In genomic region chr17:1861391-1862010, GRCh38 we compare ENCODE assay signal across 20 cellular contexts. TPM values are rescaled to one million over a fixed set of nuclear protein-coding genes. Genes with fewer than 3 reads are reported as not detected.
A peak's percentile ranks its signal among the peaks of the same experiment; 100 is the strongest.
DNase-seq lines count a peak whose midpoint lies in the region; ATAC-seq and TF ChIP-seq lines count a peak whose summit lies in the region.
"Had no signal": no experiment of that assay in that cellular context is flagged by ENCODE, and none has a peak within 500 bp of the region (broad histone marks: within the 10 kb centered on the region; RNA-seq: fewer than 3 reads in every experiment).

No MANE protein-coding gene starts in this region.

- intact Hi-C loops in ovary (cut with DNase I) (loop anchor here in 1 of 4 donors (10.0 kb wide), 1 partner anchor 147 kb away; the partner anchor contains the start of gene TLCD2), testis (cut with DNase I; ENCODE audit: low total_unique reads) (no loop called here)

- no peaks in the 10 kb centered on the region for H3K9me3 Mint-ChIP-seq in activated naive CD8-positive, alpha-beta T cell treated with anti-CD3 and anti-CD28 coated beads for 36 hours
- H3K9me3 Mint-ChIP-seq in activated naive CD8-positive, alpha-beta T cell treated with anti-CD3 and anti-CD28 coated beads, Interleukin-2, amount 50 U/mL, for 24 hours, result no peaks in the 10 kb centered on the region
- H3K9me3 Mint-ChIP-seq in glutamatergic neuron (ENCODE audit: unreplicated experiment), result no peaks in the 10 kb centered on the region
- H3K9me3 Mint-ChIP-seq: CD8-positive, alpha-beta memory T cell; H9 had no signal

- in situ Hi-C loops in GM13976 (cut with MboI; ENCODE audit: low sequenced_read_pairs, unreplicated experiment), result no loop called here

- no peak for TF ChIP-seq POLR2A in ovary (IDR thresholded peaks at IDR 0.05)
- no peak for TF ChIP-seq POLR2A in testis (IDR thresholded peaks at IDR 0.05)

- H3K27me3 ChIP-seq in ovary (no peaks in the 10 kb centered on the region), testis (no peaks in the 10 kb centered on the region)
- H3K27me3 ChIP-seq: BLaER1, MG63 had no signal

- H3K36me3 ChIP-seq in ovary (no peaks in the 10 kb centered on the region), testis (ENCODE audit: low read depth, missing control alignments) (no peaks in the 10 kb centered on the region)

- peak overlapping the region in 1 of 2 donors; percentile 60 for H3K27ac ChIP-seq in ovary
- H3K27ac ChIP-seq in testis, result peak overlapping the region; percentile 8 to 21
- H3K27ac ChIP-seq: BLaER1, PC-9 had no signal

- no peak for ATAC-seq in activated naive CD8-positive, alpha-beta T cell treated with anti-CD3 and anti-CD28 coated beads, Interleukin-2, amount 50 U/mL, for 24 hours
- ATAC-seq in HG03469 (IDR thresholded peaks at IDR 0.05; ENCODE audit: unreplicated experiment), result no peak

- no peaks in the 10 kb centered on the region for H3K27me3 Mint-ChIP-seq in activated naive CD8-positive, alpha-beta T cell treated with anti-CD3 and anti-CD28 coated beads for 36 hours
- no peaks in the 10 kb centered on the region for H3K27me3 Mint-ChIP-seq in activated naive CD8-positive, alpha-beta T cell treated with anti-CD3 and anti-CD28 coated beads, Interleukin-2, amount 50 U/mL, for 24 hours
- H3K27me3 Mint-ChIP-seq in glutamatergic neuron (ENCODE audit: unreplicated experiment), result no peaks in the 10 kb centered on the region
- H3K27me3 Mint-ChIP-seq: CD8-positive, alpha-beta memory T cell had no signal

- TF ChIP-seq EP300 in ovary (IDR thresholded peaks at IDR 0.05), result no peak

- 29 to 43% (median 33%) methylated on average over 16 of the region's 16 CpGs for WGBS in ovary, 3 donors
- WGBS in testis, 2 donors, result 76 to 80% methylated on average over 16 of the region's 16 CpGs

- H3K4me3 ChIP-seq in ovary (no peak overlapping the region), testis (no peak overlapping the region)
- H3K4me3 ChIP-seq: BLaER1, MG63, PC-9 had no signal

- no peak overlapping the region for H3K4me3 Mint-ChIP-seq in activated naive CD8-positive, alpha-beta T cell treated with anti-CD3 and anti-CD28 coated beads for 36 hours
- no peak overlapping the region for H3K4me3 Mint-ChIP-seq in activated naive CD8-positive, alpha-beta T cell treated with anti-CD3 and anti-CD28 coated beads, Interleukin-2, amount 50 U/mL, for 24 hours
- H3K4me3 Mint-ChIP-seq in glutamatergic neuron (ENCODE audit: unreplicated experiment), result no peak overlapping the region
- H3K4me3 Mint-ChIP-seq: CD8-positive, alpha-beta memory T cell; H9 had no signal

- H3K4me1 Mint-ChIP-seq in activated naive CD8-positive, alpha-beta T cell treated with anti-CD3 and anti-CD28 coated beads for 36 hours, result peaks cover 4% of the 10 kb centered on the region
- H3K4me1 Mint-ChIP-seq in activated naive CD8-positive, alpha-beta T cell treated with anti-CD3 and anti-CD28 coated beads, Interleukin-2, amount 50 U/mL, for 24 hours, result peaks cover 2% of the 10 kb centered on the region
- H3K4me1 Mint-ChIP-seq in glutamatergic neuron (ENCODE audit: low read depth, unreplicated experiment), result peaks cover 2% of the 10 kb centered on the region
- H3K4me1 Mint-ChIP-seq: H9 had no signal

- TF ChIP-seq CTCF in glutamatergic neuron (IDR thresholded peaks at IDR 0.05; ENCODE audit: partially characterized antibody, unreplicated experiment) (no peak), ovary (IDR thresholded peaks at IDR 0.05) (no peak), testis (IDR thresholded peaks at IDR 0.05) (no peak), GM13976 (IDR thresholded peaks at IDR 0.05; ENCODE audit: borderline replicate concordance, control extremely low read depth, extremely low read depth, insufficient read depth, missing control alignments) (no peak)

- DNase-seq in activated naive CD8-positive, alpha-beta T cell treated with anti-CD3 and anti-CD28 coated beads for 36 hours, result no peak
- no peak for DNase-seq in activated naive CD8-positive, alpha-beta T cell treated with anti-CD3 and anti-CD28 coated beads, Interleukin-2, amount 50 U/mL, for 24 hours
- no peak for DNase-seq in glutamatergic neuron
- peak in 4 of 5 donors; percentile 35 to 54 (median 46) for DNase-seq in ovary
- peak; percentile 32 for DNase-seq in testis
- no peak for DNase-seq in GM13976 (ENCODE audit: low spot score)
- DNase-seq in NCI-H2107 treated with DMSO at 0.1 percent for 48 hours (lab: John Stamatoyannopoulos, UW; ENCODE audit: unreplicated experiment), result no peak
- DNase-seq: CD8-positive, alpha-beta memory T cell; DMS79 treated with DMSO at 0.1 percent for 48 hours; H9; IMR-90; Karpas-422; MG63; NCI-H1092; NCI-H2081 treated with DMSO at 0.1 percent for 48 hours; NCI-H2227 treated with DMSO at 0.1 percent for 48 hours; NCI-H524; PC-9 had no signal

- H3K36me3 Mint-ChIP-seq in activated naive CD8-positive, alpha-beta T cell treated with anti-CD3 and anti-CD28 coated beads for 36 hours, result peaks cover 14% of the 10 kb centered on the region
- H3K36me3 Mint-ChIP-seq in activated naive CD8-positive, alpha-beta T cell treated with anti-CD3 and anti-CD28 coated beads, Interleukin-2, amount 50 U/mL, for 24 hours (ENCODE audit: low read depth), result peaks cover 9% of the 10 kb centered on the region
- H3K36me3 Mint-ChIP-seq in glutamatergic neuron (ENCODE audit: unreplicated experiment), result no peaks in the 10 kb centered on the region

- peak overlapping the region; percentile 25 for H3K27ac Mint-ChIP-seq in activated naive CD8-positive, alpha-beta T cell treated with anti-CD3 and anti-CD28 coated beads for 36 hours
- no peak overlapping the region for H3K27ac Mint-ChIP-seq in activated naive CD8-positive, alpha-beta T cell treated with anti-CD3 and anti-CD28 coated beads, Interleukin-2, amount 50 U/mL, for 24 hours
- H3K27ac Mint-ChIP-seq in glutamatergic neuron (ENCODE audit: unreplicated experiment), result peak overlapping the region; percentile 31

- H3K9me3 ChIP-seq in ovary, result no peaks in the 10 kb centered on the region
- H3K9me3 ChIP-seq in testis, result no peaks in the 10 kb centered on the region
- H3K9me3 ChIP-seq: BLaER1, MG63 had no signal

- H3K4me1 ChIP-seq in ovary (ENCODE audit: insufficient read depth) (peaks cover 6% of the 10 kb centered on the region), testis (no peaks in the 10 kb centered on the region)
- H3K4me1 ChIP-seq: BLaER1 had no signal

RNA-seq across cellular contexts. Expression of gene RPA1, which starts 31.7 kb away (rescaled TPM):
- 100 to 1,000 TPM; 207 to 217 TPM for total RNA-seq in activated naive CD8-positive, alpha-beta T cell treated with anti-CD3 and anti-CD28 coated beads for 36 hours
- total RNA-seq in glutamatergic neuron (ENCODE audit: unreplicated experiment) (43.4 TPM), ovary (100 to 1,000 TPM in 5 of 7 donors, 10 to 100 TPM in 2; 20.7 to 137 (median 116) TPM), testis (10 to 100 TPM; 31.7 to 36.4 TPM)
- polyA plus RNA-seq in ovary (10 to 100 TPM; 37.0 to 63.6 TPM), testis (ENCODE audit: insufficient read depth, low read depth, low replicate concordance) (52.9 TPM)

RNA-seq across cellular contexts. Expression of gene SMYD4, which starts 31.8 kb away (rescaled TPM):
- 10 to 100 TPM; 20.0 to 21.0 TPM for total RNA-seq in activated naive CD8-positive, alpha-beta T cell treated with anti-CD3 and anti-CD28 coated beads for 36 hours
- total RNA-seq in glutamatergic neuron (ENCODE audit: unreplicated experiment) (11.4 TPM), ovary (10 to 100 TPM; 11.3 to 22.0 (median 17.5) TPM), testis (10 to 100 TPM; 21.2 to 23.0 TPM)
- polyA plus RNA-seq in ovary (10 to 100 TPM in 1 of 2 donors, 1 to 10 TPM in 1; 8.5 to 16.3 TPM), testis (ENCODE audit: insufficient read depth, low read depth, low replicate concordance) (14.4 TPM)

Comparison
In these comparisons a context has a peak if more than half of its experiments do, and no peak if none do; other contexts are left out.
1. DNase-seq: peak in ovary (4 of 5) and testis (single experiment); none in activated naive CD8-positive, alpha-beta T cell treated with anti-CD3 and anti-CD28 coated beads for 36 hours (single experiment), activated naive CD8-positive, alpha-beta T cell treated with anti-CD3 and anti-CD28 coated beads, Interleukin-2, amount 50 U/mL, for 24 hours (single experiment), glutamatergic neuron (single experiment), GM13976 (single experiment) and NCI-H2107 treated with DMSO at 0.1 percent for 48 hours (single experiment).